ENCODE assay signal across 9 cellular contexts in genomic region chr21:34510148-34511142, GRCh38. TPM values are rescaled to one million over a fixed set of nuclear protein-coding genes. Genes with fewer than 3 reads are reported as not detected.
A peak's percentile ranks its signal among the peaks of the same experiment; 100 is the strongest.
DNase-seq lines count a peak whose midpoint lies in the region; ATAC-seq and FAIRE-seq lines count a peak whose summit lies in the region.
"Had no signal": no experiment of that assay in that cellular context is flagged by ENCODE, and none has a peak within 500 bp of the region (broad histone marks: within the 10 kb centered on the region; RNA-seq: fewer than 3 reads in every experiment).

No MANE protein-coding gene starts in this region.

- ATAC-seq in HG03066 (IDR thresholded peaks at IDR 0.05; ENCODE audit: low read depth, unreplicated experiment) (peak; percentile 83), left ventricle myocardium superior (peak; percentile 87), GM19035 (IDR thresholded peaks at IDR 0.05; ENCODE audit: unreplicated experiment) (no peak)
- peak; percentile 33 for ATAC-seq in activated naive CD8-positive, alpha-beta T cell treated with anti-CD3 and anti-CD28 coated beads, Interleukin-2, amount 10 ng/mL, durations not matched to agents 7 days and 5 days (ENCODE audit: low read depth)

- 65 to 73% (median 67%) methylated on average over 15 of the region's 15 CpGs for WGBS in small intestine, 3 donors

- POLR2A ChIA-PET in activated naive CD8-positive, alpha-beta T cell treated with anti-CD3 and anti-CD28 coated beads, Interleukin-2, amount 10 ng/mL, durations not matched to agents 7 days and 5 days (lab: Charles Lee) = no interaction called here

- no peaks in the 10 kb centered on the region for H3K36me3 ChIP-seq in small intestine (ENCODE audit: control insufficient read depth in 2 of 2, insufficient read depth in 2 of 2, low read length in 2 of 2)

- no peaks in the 10 kb centered on the region for H3K4me1 Mint-ChIP-seq in activated naive CD8-positive, alpha-beta T cell treated with anti-CD3 and anti-CD28 coated beads, Interleukin-2, amount 10 ng/mL, durations not matched to agents 7 days and 5 days

- peaks cover 10% of the 10 kb centered on the region for H3K27me3 Mint-ChIP-seq in activated naive CD8-positive, alpha-beta T cell treated with anti-CD3 and anti-CD28 coated beads, Interleukin-2, amount 10 ng/mL, durations not matched to agents 7 days and 5 days

- H3K9me3 Mint-ChIP-seq in activated naive CD8-positive, alpha-beta T cell treated with anti-CD3 and anti-CD28 coated beads, Interleukin-2, amount 10 ng/mL, durations not matched to agents 7 days and 5 days = no peaks in the 10 kb centered on the region

- H3K4me1 ChIP-seq in small intestine (ENCODE audit: control insufficient read depth in 2 of 2, insufficient read depth in 1 of 2, low read depth in 1 of 2, low read length in 1 of 2) = no peaks in the 10 kb centered on the region

- FAIRE-seq in small intestine (lab: Jason Lieb, UNC) = no peak

- H3K27ac Mint-ChIP-seq in activated naive CD8-positive, alpha-beta T cell treated with anti-CD3 and anti-CD28 coated beads, Interleukin-2, amount 10 ng/mL, durations not matched to agents 7 days and 5 days = no peak overlapping the region

- no peak overlapping the region for H3K27ac ChIP-seq in small intestine (ENCODE audit: low read depth in 1 of 2, low read length in 1 of 2)

- H3K36me3 Mint-ChIP-seq in activated naive CD8-positive, alpha-beta T cell treated with anti-CD3 and anti-CD28 coated beads, Interleukin-2, amount 10 ng/mL, durations not matched to agents 7 days and 5 days = no peaks in the 10 kb centered on the region

- no peaks in the 10 kb centered on the region for H3K9me3 ChIP-seq in small intestine (ENCODE audit: control insufficient read depth, low read depth)

- H3K27me3 ChIP-seq in small intestine (ENCODE audit: control insufficient read depth in 2 of 2, insufficient read depth in 2 of 2, low read length in 2 of 2) = no peaks in the 10 kb centered on the region

- DNase-seq in ELF-1 (ENCODE audit: low read depth, low spot score) (peak; percentile 86), NOMO-1 treated with dmso at 0.1 percent for 144 hours (lab: John Stamatoyannopoulos, UW; ENCODE audit: unreplicated experiment) (peak; percentile 78), left ventricle myocardium superior (peak; percentile 90), small intestine (peak; percentile 84), NCI-H446 treated with DMSO at 0.1 percent for 48 hours (lab: John Stamatoyannopoulos, UW) (no peak)
- peak; percentile 51 for DNase-seq in activated naive CD8-positive, alpha-beta T cell treated with anti-CD3 and anti-CD28 coated beads, Interleukin-2, amount 10 ng/mL, durations not matched to agents 7 days and 5 days

- no peak overlapping the region for H3K4me3 Mint-ChIP-seq in activated naive CD8-positive, alpha-beta T cell treated with anti-CD3 and anti-CD28 coated beads, Interleukin-2, amount 10 ng/mL, durations not matched to agents 7 days and 5 days

- no peak overlapping the region for H3K4me3 ChIP-seq in small intestine (ENCODE audit: low read depth in 1 of 2, low read length in 2 of 2)
- H3K4me3 ChIP-seq: skin epidermis had no signal

- intact Hi-C loops in left ventricle myocardium superior (cut with micrococcal nuclease) = no loop called here

RNA-seq across cellular contexts. Expression of gene KCNE1, which starts 1.6 kb away (rescaled TPM):
- under 1 TPM in 1 of 2 experiments, not detected in 1; 0.33 TPM for total RNA-seq in activated naive CD8-positive, alpha-beta T cell treated with anti-CD3 and anti-CD28 coated beads, Interleukin-2, amount 10 ng/mL, durations not matched to agents 7 days and 5 days
- 5.3 TPM for total RNA-seq in left ventricle myocardium superior
- polyA plus RNA-seq in small intestine = under 1 TPM in 1 of 3 donors, not detected in 2; 0.37 TPM
